Comparison of ENCODE assay signal across 1 cellular context in the genomic region with DNA sequence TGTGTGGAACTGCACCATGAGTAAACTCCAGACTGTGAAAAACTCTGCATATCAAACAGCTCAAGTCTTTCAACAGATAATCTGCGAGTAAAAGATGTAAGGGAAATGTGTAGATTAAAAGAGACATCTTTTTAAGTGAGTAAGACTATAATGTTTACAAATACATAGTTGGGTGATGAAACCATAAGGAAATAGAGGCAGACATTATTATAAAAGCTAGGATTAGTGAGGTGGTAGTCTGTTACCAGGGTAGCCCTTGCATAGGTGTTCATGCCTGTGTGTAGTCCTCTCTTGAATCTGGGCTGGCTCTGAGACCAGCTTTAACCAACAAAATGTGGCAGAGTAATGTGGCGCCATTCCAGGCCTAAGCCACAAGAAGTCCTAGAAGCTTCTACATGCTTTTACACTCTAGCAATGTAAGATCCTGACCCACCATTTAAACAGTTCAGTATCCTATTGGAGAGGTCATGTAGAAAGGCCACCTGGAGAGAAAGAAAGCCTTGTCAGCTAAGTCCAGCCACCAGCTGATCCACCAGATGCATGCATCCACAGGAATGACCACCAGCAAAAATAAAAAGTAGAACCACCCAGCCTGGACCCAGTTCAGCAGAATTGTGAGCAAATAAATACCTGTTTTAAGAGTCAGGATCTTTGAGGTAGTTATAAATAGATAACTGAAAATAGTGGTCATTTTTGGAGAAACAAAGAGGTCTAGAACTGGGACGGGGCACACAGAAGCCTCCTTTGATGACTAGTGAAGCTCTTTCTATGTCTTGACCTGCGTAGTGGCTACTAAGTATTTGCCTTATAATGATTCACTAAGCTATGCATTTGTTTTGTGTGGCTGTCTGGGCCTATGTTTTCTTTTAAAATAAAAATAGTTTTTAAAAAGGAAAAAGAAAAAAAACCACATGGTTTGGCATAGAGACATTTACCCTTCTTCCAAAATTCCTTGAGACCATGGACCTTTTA.
TF ChIP-seq lines count a peak whose summit lies in the region.

No MANE protein-coding gene starts in this region.

TF ChIP-seq in IMR-90, 13 proteins besides CTCF, POLR2A, EP300 and RAD21:
- TF ChIP-seq MAFK (IDR thresholded peaks at IDR 0.05; ENCODE audit: low read depth, low read length) (no peak), CEBPB (IDR thresholded peaks at IDR 0.05; ENCODE audit: low read depth, low read length) (peak; percentile 37; the same call in 1 of the 2 replicates)
TF ChIP-seq in IMR-90: peak in this region for 1.
